In the genomic region with DNA sequence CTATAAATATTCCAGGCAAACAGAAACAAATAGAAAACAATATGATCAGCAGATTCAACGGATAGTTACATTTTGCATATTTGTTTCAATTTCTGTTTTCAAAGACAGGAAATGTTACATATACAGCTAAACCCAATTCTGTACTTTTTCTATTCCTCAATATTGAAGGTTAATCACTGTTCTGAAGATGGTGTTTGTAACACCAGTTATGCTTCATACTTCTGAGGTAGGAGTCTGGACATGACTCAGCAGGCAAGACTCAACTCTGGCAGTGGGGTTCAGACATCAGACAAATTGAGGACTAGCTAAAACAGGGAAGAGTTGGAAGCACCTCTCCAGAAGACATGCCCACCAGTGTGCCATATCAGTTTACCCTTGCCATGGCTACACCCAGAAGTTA, we compare ENCODE assay signal across 10 cellular contexts. TPM values are rescaled to one million over a fixed set of nuclear protein-coding genes. Genes with fewer than 3 reads are reported as not detected.
A peak's percentile ranks its signal among the peaks of the same experiment; 100 is the strongest.
DNase-seq lines count a peak whose midpoint lies in the region; ATAC-seq and TF ChIP-seq lines count a peak whose summit lies in the region.
"Had no signal": no experiment of that assay in that cellular context is flagged by ENCODE, and none has a peak within 500 bp of the region (broad histone marks: within the 10 kb centered on the region; RNA-seq: fewer than 3 reads in every experiment).

No MANE protein-coding gene starts in this region.

- H3K27me3 ChIP-seq in PC-9 (ENCODE audit: insufficient read depth, low read depth) = no peaks in the 10 kb centered on the region

- peak overlapping the region; percentile 64; the same call in 1 of the 2 replicates for H2AFZ ChIP-seq in PC-9

- H3K4me1 ChIP-seq in PC-9 (replicated peaks; ENCODE audit: insufficient read depth) = peaks cover 27% of the 10 kb centered on the region

- H3K4me3 ChIP-seq in PC-9 = no peak overlapping the region

- H3K36me3 ChIP-seq in PC-9 (ENCODE audit: low read depth) = no peaks in the 10 kb centered on the region

- peaks cover 20% of the 10 kb centered on the region for H3F3A ChIP-seq in PC-9 (ENCODE audit: insufficient read depth, low read depth)

- ATAC-seq in GM19351 (IDR thresholded peaks at IDR 0.05; ENCODE audit: unreplicated experiment) = peak; percentile 99
- peak; percentile 97 for ATAC-seq in HG02938 (IDR thresholded peaks at IDR 0.05; ENCODE audit: unreplicated experiment)

- peaks cover 4% of the 10 kb centered on the region; the same call in 1 of the 2 replicates for H3K9me3 ChIP-seq in PC-9 (ENCODE audit: insufficient read depth, low read depth)

- peak overlapping the region; percentile 88 for H3K27ac ChIP-seq in PC-9

- no peak for TF ChIP-seq CTCF in PC-9 (conservative IDR thresholded peaks at IDR 0.05)

- no peaks in the 10 kb centered on the region for H3K9me2 ChIP-seq in PC-9 (ENCODE audit: insufficient read depth)

- intact Hi-C loops in PC-9 (cut with micrococcal nuclease; ENCODE audit: unreplicated experiment) = loop anchor here (2.0 kb wide), 1 partner anchor 127 kb away; no protein-coding TSS in a partner anchor

- DNase-seq in AG20443 (ENCODE audit: low spot score) = peak; percentile 48
- peak in 1 of 2 experiments; percentile 43 for DNase-seq in PC-9
- DNase-seq in activated CD4-positive, alpha-beta T cell treated with anti-CD3 and anti-CD28 coated beads, Interleukin-2, amount 50 U/mL, for 4 hours = no peak
- DNase-seq in NCI-H2227 treated with DMSO at 0.1 percent for 48 hours (lab: John Stamatoyannopoulos, UW) = no peak
- DNase-seq in iPS-NIHi11 (ENCODE audit: low spot score) = no peak
- no peak for DNase-seq in DMS 273 treated with DMSO at 0.1 percent for 48 hours (lab: John Stamatoyannopoulos, UW)

- CTCF ChIA-PET in PC-9 (lab: Charles Lee) = interaction anchor here (0.6 to 0.9 kb wide), 2 partner anchors 86 to 138 kb away, joined by 3 read pairs; no protein-coding TSS in a partner anchor

- no TSS peak for BruUV-seq in PC-9 (replicated peaks; lab: Mats Ljungman, UMichigan)

- POLR2A ChIA-PET in PC-9 (lab: Charles Lee; ENCODE audit: unreplicated experiment) = interaction anchor here (0.5 kb wide), 1 partner anchor 236 kb away, joined by 4 read pairs; no protein-coding TSS in a partner anchor

- H3K79me2 ChIP-seq in PC-9 (ENCODE audit: low read depth) = no peaks in the 10 kb centered on the region

- peak overlapping the region; percentile 35 for H3K4me2 ChIP-seq in PC-9

- H4K20me1 ChIP-seq in PC-9 (ENCODE audit: insufficient read depth) = no peaks in the 10 kb centered on the region

RNA-seq across cellular contexts. Expression of a gene that starts 16.6 kb away (rescaled TPM):
- not detected in 2 replicates for total RNA-seq in PC-9 (2021)
- total RNA-seq: B cell had no signal

RNA-seq across cellular contexts. Expression of a gene that starts 40.3 kb away (rescaled TPM):
- total RNA-seq in PC-9 (2021) = not detected in 2 replicates
- total RNA-seq: B cell, mesothelial cell of epicardium had no signal

RNA-seq across cellular contexts. Expression of a gene that starts 57.9 kb away (rescaled TPM):
- total RNA-seq in PC-9 (2021) = not detected in 2 replicates
- total RNA-seq: B cell, mesothelial cell of epicardium had no signal
